ENCODE assay signal across 10 cellular contexts in genomic region chr18:28178720-28179119, GRCh38. TPM values are rescaled to one million over a fixed set of nuclear protein-coding genes. Genes with fewer than 3 reads are reported as not detected.
DNase-seq lines count a peak whose midpoint lies in the region; ATAC-seq and TF ChIP-seq lines count a peak whose summit lies in the region.
"Had no signal": no experiment of that assay in that cellular context is flagged by ENCODE, and none has a peak within 500 bp of the region (broad histone marks: within the 10 kb centered on the region; RNA-seq: fewer than 3 reads in every experiment).

No MANE protein-coding gene starts in this region.

- no peak for ATAC-seq in GM21367 (IDR thresholded peaks at IDR 0.05; ENCODE audit: unreplicated experiment)

- no peak for TF ChIP-seq CTCF in choroid plexus epithelial cell (conservative IDR thresholded peaks at IDR 0.05; ENCODE audit: low read depth, low read length)

- H3K36me3 ChIP-seq in H7 (replicated peaks; ENCODE audit: control insufficient read depth, insufficient read depth, low read length): no peaks in the 10 kb centered on the region
- H3K36me3 ChIP-seq: lower lobe of right lung had no signal

- peak overlapping the region; percentile 55 for H3K4me3 ChIP-seq in H7 (ENCODE audit: insufficient read depth, low read depth, low read length)
- peak overlapping the region; percentile 78 for H3K4me3 ChIP-seq in choroid plexus epithelial cell (ENCODE audit: low read depth, low read length)

- peak; percentile 16 for DNase-seq in AG08396 (ENCODE audit: low spot score)
- DNase-seq in H7: peak; percentile 25
- peak; percentile 67 for DNase-seq in choroid plexus epithelial cell (ENCODE audit: low read depth)
- peak; percentile 37 for DNase-seq in midbrain (lab: John Stamatoyannopoulos, UW)
- no peak for DNase-seq in NCI-H2171 (lab: John Stamatoyannopoulos, UW)
- no peak for DNase-seq in LoVo (ENCODE audit: low spot score)
- DNase-seq in dedifferentiated amniotic fluid mesenchymal stem cell (ENCODE audit: extremely low spot score): no peak
- DNase-seq: lower lobe of right lung, NCI-H774 had no signal

- peaks cover 8% of the 10 kb centered on the region; the same call in 1 of the 2 replicates for H3K27me3 ChIP-seq in H7 (ENCODE audit: control insufficient read depth, insufficient read depth, low read length)

RNA-seq across cellular contexts. Expression of gene CDH2, which starts 1.8 kb away (rescaled TPM):
- total RNA-seq in H7 (2014; rRNA removed; shearing (Covaris generic)): 101 and 106 TPM in 2 replicates

Comparison
In these comparisons a context has a peak if more than half of its experiments do, and no peak if none do; other contexts are left out.
1. DNase-seq: peak in AG08396 (single experiment), H7 (single experiment), choroid plexus epithelial cell (single experiment) and midbrain (single experiment); none in NCI-H2171 (single experiment), LoVo (single experiment) and dedifferentiated amniotic fluid mesenchymal stem cell (single experiment).